ENCODE assay signal across 8 cellular contexts in genomic region chr6:24274441-24275083, GRCh38.
DNase-seq lines count a peak whose midpoint lies in the region; ATAC-seq and TF ChIP-seq lines count a peak whose summit lies in the region.

No MANE protein-coding gene starts in this region.

- in situ Hi-C loops in gastrocnemius medialis (cut with MboI; ENCODE audit: low sequenced_read_pairs in 4 of 4): loop anchor here in 2 of 4 donors (5.0 to 25.0 kb wide), 2 partner anchors 113 to 118 kb away; no protein-coding TSS in a partner anchor

- intact Hi-C loops in gastrocnemius medialis (cut with DNase I; ENCODE audit: low total_unique reads): no loop called here

- ATAC-seq in gastrocnemius medialis: no peak
- no peak for ATAC-seq in HG03460 (IDR thresholded peaks at IDR 0.05; ENCODE audit: unreplicated experiment)
- no peak for ATAC-seq in GM19328 (IDR thresholded peaks at IDR 0.05; ENCODE audit: unreplicated experiment)

- H3K27ac ChIP-seq in WERI-Rb-1 (no peak overlapping the region), gastrocnemius medialis (no peak overlapping the region)

- H3K4me1 ChIP-seq in gastrocnemius medialis: no peaks in the 10 kb centered on the region

- TF ChIP-seq CTCF in LNCaP clone FGC (IDR thresholded peaks at IDR 0.05; ENCODE audit: control insufficient read depth, extremely low read depth, insufficient read depth) (peak; percentile 55), WERI-Rb-1 (IDR thresholded peaks at IDR 0.05; ENCODE audit: low read depth, low read length) (peak; percentile 51; the same call in 1 of the 2 replicates), gastrocnemius medialis (IDR thresholded peaks at IDR 0.05 in 4 of 5, conservative IDR thresholded peaks at IDR 0.05 in 1 of 5) (peak in 2 of 5 experiments; percentile 39 to 53)

- H3K4me3 ChIP-seq in LNCaP clone FGC (ENCODE audit: low read depth, low read length) (no peak overlapping the region), WERI-Rb-1 (ENCODE audit: low read depth, low read length) (no peak overlapping the region), gastrocnemius medialis (no peak overlapping the region)

- TF ChIP-seq POLR2A in gastrocnemius medialis (IDR thresholded peaks at IDR 0.05): no peak

- peak; percentile 15 for DNase-seq in DMS53 treated with DMSO at 0.1 percent for 48 hours (lab: John Stamatoyannopoulos, UW; ENCODE audit: unreplicated experiment)
- no peak for DNase-seq in LNCaP clone FGC (ENCODE audit: low read depth)
- no peak for DNase-seq in WERI-Rb-1
- DNase-seq in lung microvascular endothelial cell (ENCODE audit: low read depth in 2 of 2): peak; percentile 11 to 27
- DNase-seq in gastrocnemius medialis: no peak
- no peak for DNase-seq in NK-92 treated with Interleukin-12 subunit alpha and Interleukin-12 subunit beta, amount 100 ng/mL, for 24 hours (lab: John Stamatoyannopoulos, UW)

- H3K36me3 ChIP-seq in WERI-Rb-1 (no peaks in the 10 kb centered on the region), gastrocnemius medialis (no peaks in the 10 kb centered on the region)

- no peaks in the 10 kb centered on the region for H3K9me3 ChIP-seq in WERI-Rb-1 (ENCODE audit: severe bottlenecking)
- no peaks in the 10 kb centered on the region for H3K9me3 ChIP-seq in gastrocnemius medialis

- H3K27me3 ChIP-seq in WERI-Rb-1 (ENCODE audit: insufficient read depth, low read depth, severe bottlenecking) (no peaks in the 10 kb centered on the region), gastrocnemius medialis (no peaks in the 10 kb centered on the region)

Comparison
In these comparisons a context has a peak if more than half of its experiments do, and no peak if none do; other contexts are left out.
1. DNase-seq: peak in DMS53 treated with DMSO at 0.1 percent for 48 hours (single experiment) and lung microvascular endothelial cell (2 of 2); none in LNCaP clone FGC (single experiment), WERI-Rb-1 (single experiment), gastrocnemius medialis (0 of 2) and NK-92 treated with Interleukin-12 subunit alpha and Interleukin-12 subunit beta, amount 100 ng/mL, for 24 hours (single experiment).